Comparison of ENCODE assay signal across 17 cellular contexts in the genomic region with DNA sequence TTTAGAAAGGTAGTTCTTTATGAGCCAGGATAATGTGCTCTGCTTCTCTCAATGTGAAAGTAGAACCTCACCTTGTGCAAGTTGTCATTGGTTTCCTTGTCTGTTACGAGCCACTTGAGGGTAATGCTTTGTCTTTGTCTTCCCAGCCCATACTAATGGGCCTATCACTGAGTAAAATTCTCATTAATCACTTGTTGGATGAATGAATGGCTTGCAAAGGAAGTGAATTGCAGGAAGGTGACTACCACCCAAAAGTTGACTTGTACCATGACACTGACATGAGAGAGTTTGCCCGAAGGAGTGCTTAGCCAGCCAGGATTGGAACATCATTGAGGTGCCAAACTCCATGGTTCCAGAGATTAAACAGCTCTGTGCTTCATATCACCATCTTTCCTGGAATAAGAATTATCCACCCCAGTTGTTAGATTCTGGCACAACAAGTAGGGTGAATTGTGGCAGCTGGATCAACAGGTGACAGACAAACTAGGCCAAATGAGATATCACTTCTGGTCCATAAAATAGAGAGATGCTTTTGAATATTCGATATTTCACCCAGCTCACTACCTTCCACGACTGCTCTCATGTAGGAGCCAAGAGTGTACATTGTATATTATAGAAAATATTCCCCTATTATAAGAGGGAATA. TPM values are rescaled to one million over a fixed set of nuclear protein-coding genes. Genes with fewer than 3 reads are reported as not detected.
A peak's percentile ranks its signal among the peaks of the same experiment; 100 is the strongest.
DNase-seq lines count a peak whose midpoint lies in the region; ATAC-seq and TF ChIP-seq lines count a peak whose summit lies in the region.
"Had no signal": no experiment of that assay in that cellular context is flagged by ENCODE, and none has a peak within 500 bp of the region (broad histone marks: within the 10 kb centered on the region; RNA-seq: fewer than 3 reads in every experiment).

No MANE protein-coding gene starts in this region.

- TF ChIP-seq POLR2A in uterus (IDR thresholded peaks at IDR 0.05) (no peak), testis (IDR thresholded peaks at IDR 0.05) (no peak)

- peak overlapping the region; percentile 25 for H3K4me2 ChIP-seq in osteoblast (ENCODE audit: insufficient read depth, low read length)
- H3K4me2 ChIP-seq: GM23338 had no signal

- H3K4me3 Mint-ChIP-seq in chondrocyte (ENCODE audit: unreplicated experiment): no peak overlapping the region
- H3K4me3 Mint-ChIP-seq in glutamatergic neuron (ENCODE audit: unreplicated experiment): no peak overlapping the region
- H3K4me3 Mint-ChIP-seq: activated CD8-positive, alpha-beta T cell treated with anti-CD3 and anti-CD28 coated beads, Interleukin-2, amount 10 ng/mL, durations not matched to agents 7 days and 5 days; GM23338; naive thymus-derived CD4-positive, alpha-beta T cell; stimulated activated naive B cell treated with anti-CD40 and anti-IgM and Interleukin-4, amounts not matched to agents 10 μg/mL and 1 μg/mL and 100 μg/mL, for 72 hours had no signal

- no peaks in the 10 kb centered on the region for H3K79me2 ChIP-seq in osteoblast (ENCODE audit: insufficient read depth, low read length)

- ATAC-seq in Right ventricle myocardium superior (ENCODE audit: poor library complexity): no peak
- ATAC-seq: activated CD8-positive, alpha-beta T cell treated with anti-CD3 and anti-CD28 coated beads, Interleukin-2, amount 10 ng/mL, durations not matched to agents 7 days and 5 days; GM23338; naive thymus-derived CD4-positive, alpha-beta T cell; stimulated activated naive B cell treated with anti-CD40 and anti-IgM and Interleukin-4, amounts not matched to agents 10 μg/mL and 1 μg/mL and 100 μg/mL, for 72 hours had no signal

- no peaks in the 10 kb centered on the region for H3K9me3 Mint-ChIP-seq in chondrocyte (ENCODE audit: low read depth)
- H3K9me3 Mint-ChIP-seq in glutamatergic neuron (ENCODE audit: unreplicated experiment): no peaks in the 10 kb centered on the region
- H3K9me3 Mint-ChIP-seq: GM23338; stimulated activated naive B cell treated with anti-CD40 and anti-IgM and Interleukin-4, amounts not matched to agents 10 μg/mL and 1 μg/mL and 100 μg/mL, for 72 hours had no signal

- no peaks in the 10 kb centered on the region for H3K27me3 Mint-ChIP-seq in chondrocyte (ENCODE audit: low read depth)
- peaks cover 7% of the 10 kb centered on the region for H3K27me3 Mint-ChIP-seq in glutamatergic neuron (ENCODE audit: unreplicated experiment)
- H3K27me3 Mint-ChIP-seq: naive thymus-derived CD4-positive, alpha-beta T cell had no signal

- H3K4me1 Mint-ChIP-seq in chondrocyte (ENCODE audit: low read depth) (peaks cover 94% of the 10 kb centered on the region), glutamatergic neuron (ENCODE audit: low read depth, unreplicated experiment) (peaks cover 30% of the 10 kb centered on the region)

- peak overlapping the region; percentile 79 to 91 for H3K27ac ChIP-seq in right atrium auricular region
- H3K27ac ChIP-seq in osteoblast (ENCODE audit: low read depth, low read length): peak overlapping the region; percentile 99
- H3K27ac ChIP-seq in uterus: peak overlapping the region; percentile 67 to 72
- peak overlapping the region in 1 of 2 donors; percentile 47 for H3K27ac ChIP-seq in testis

- H3K36me3 Mint-ChIP-seq in chondrocyte (ENCODE audit: low read depth) (no peaks in the 10 kb centered on the region), glutamatergic neuron (ENCODE audit: unreplicated experiment) (no peaks in the 10 kb centered on the region)
- H3K36me3 Mint-ChIP-seq: stimulated activated naive B cell treated with anti-CD40 and anti-IgM and Interleukin-4, amounts not matched to agents 10 μg/mL and 1 μg/mL and 100 μg/mL, for 72 hours had no signal

- H3K9me3 ChIP-seq in right atrium auricular region (no peaks in the 10 kb centered on the region), osteoblast (ENCODE audit: low read depth, low read length) (no peaks in the 10 kb centered on the region), uterus (no peaks in the 10 kb centered on the region), testis (no peaks in the 10 kb centered on the region)

- no peak overlapping the region for H2AFZ ChIP-seq in osteoblast (ENCODE audit: low read length)
- H2AFZ ChIP-seq: GM23338 had no signal

- no peaks in the 10 kb centered on the region for H3K27me3 ChIP-seq in right atrium auricular region
- H3K27me3 ChIP-seq in osteoblast (ENCODE audit: insufficient read depth, low read length): no peaks in the 10 kb centered on the region
- no peaks in the 10 kb centered on the region for H3K27me3 ChIP-seq in uterus
- H3K27me3 ChIP-seq in testis: no peaks in the 10 kb centered on the region

- H3K4me3 ChIP-seq in right atrium auricular region (no peak overlapping the region), osteoblast (ENCODE audit: insufficient read depth, low read length) (no peak overlapping the region), uterus (no peak overlapping the region), testis (no peak overlapping the region)
- H3K4me3 ChIP-seq: GM23338 had no signal

- intact Hi-C loops in Right ventricle myocardium superior (cut with DNase I) (loop anchor here (10.0 kb wide), 1 partner anchor 151 kb away; a partner anchor contains a TSS), uterus (cut with DNase I; ENCODE audit: low total_unique reads) (no loop called here), testis (cut with DNase I; ENCODE audit: low total_unique reads) (no loop called here)

- peaks cover 0 to 85% of the 10 kb centered on the region in 2 donors for H3K4me1 ChIP-seq in right atrium auricular region
- peaks cover 78% of the 10 kb centered on the region for H3K4me1 ChIP-seq in osteoblast (ENCODE audit: insufficient read depth, low read length)
- H3K4me1 ChIP-seq in uterus: peaks cover 0 to 4% of the 10 kb centered on the region in 2 donors
- peaks cover 20% of the 10 kb centered on the region for H3K4me1 ChIP-seq in testis

- no peak for TF ChIP-seq CTCF in right atrium auricular region (IDR thresholded peaks at IDR 0.05)
- no peak for TF ChIP-seq CTCF in chondrocyte (IDR thresholded peaks at IDR 0.05)
- no peak for TF ChIP-seq CTCF in osteoblast (IDR thresholded peaks at IDR 0.05; ENCODE audit: extremely low read depth, low read depth, low read length)
- no peak for TF ChIP-seq CTCF in uterus (IDR thresholded peaks at IDR 0.05)
- no peak for TF ChIP-seq CTCF in testis (IDR thresholded peaks at IDR 0.05)
- no peak for TF ChIP-seq CTCF in glutamatergic neuron (IDR thresholded peaks at IDR 0.05; ENCODE audit: partially characterized antibody, unreplicated experiment)

- H4K20me1 ChIP-seq in osteoblast (ENCODE audit: insufficient read depth, low read length): no peaks in the 10 kb centered on the region

- WGBS in testis, 2 donors: 91 to 98% methylated on average over 4 of the region's 4 CpGs

- H3K36me3 ChIP-seq in right atrium auricular region (no peaks in the 10 kb centered on the region), osteoblast (ENCODE audit: insufficient read depth, low read length) (no peaks in the 10 kb centered on the region), uterus (no peaks in the 10 kb centered on the region), testis (ENCODE audit: low read depth, missing control alignments) (no peaks in the 10 kb centered on the region)

- H3K27ac Mint-ChIP-seq in chondrocyte (ENCODE audit: unreplicated experiment) (peak overlapping the region; percentile 94), glutamatergic neuron (ENCODE audit: unreplicated experiment) (no peak overlapping the region)
- H3K27ac Mint-ChIP-seq: activated CD8-positive, alpha-beta T cell treated with anti-CD3 and anti-CD28 coated beads, Interleukin-2, amount 10 ng/mL, durations not matched to agents 7 days and 5 days; GM23338; naive thymus-derived CD4-positive, alpha-beta T cell; stimulated activated naive B cell treated with anti-CD40 and anti-IgM and Interleukin-4, amounts not matched to agents 10 μg/mL and 1 μg/mL and 100 μg/mL, for 72 hours had no signal

- DNase-seq in right atrium auricular region (ENCODE audit: low spot score) (no peak), Right ventricle myocardium superior (no peak), chondrocyte (ENCODE audit: low spot score) (no peak), osteoblast (ENCODE audit: insufficient read length, low spot score, missing footprints) (no peak), uterus (no peak), testis (no peak), NCI-H226 (no peak), glutamatergic neuron (no peak)
- DNase-seq: activated CD8-positive, alpha-beta T cell treated with anti-CD3 and anti-CD28 coated beads, Interleukin-2, amount 10 ng/mL, durations not matched to agents 7 days and 5 days; effector CD4-positive, alpha-beta T cell; islet precursor cell; naive thymus-derived CD4-positive, alpha-beta T cell; NCI-H1436 treated with DMSO at 0.1 percent for 48 hours; NCI-H524; SHP77; stimulated activated naive B cell treated with anti-CD40 and anti-IgM and Interleukin-4, amounts not matched to agents 10 μg/mL and 1 μg/mL and 100 μg/mL, for 72 hours had no signal

RNA-seq across cellular contexts. Expression of a gene that starts 20.5 kb away (rescaled TPM):
- total RNA-seq in right atrium auricular region (1 to 10 TPM in 1 of 2 donors, under 1 TPM in 1; 0.55 to 1.6 TPM), Right ventricle myocardium superior (0.75 TPM), chondrocyte (0.05 TPM in 1 of 3 replicates, not detected in the others), osteoblast (not detected in 2 replicates), uterus (1 to 10 TPM in 2 of 4 donors, under 1 TPM in 1, not detected in 1; 0.49 to 7.4 (median 1.5) TPM), testis (under 1 TPM; 0.24 to 0.43 TPM), glutamatergic neuron (ENCODE audit: unreplicated experiment) (not detected)
- polyA plus RNA-seq in testis (ENCODE audit: insufficient read depth, low read depth, low replicate concordance): 0.91 TPM
- total RNA-seq: GM23338 had no signal
- polyA plus RNA-seq: GM23338 had no signal
